Comparison of ENCODE assay signal across 8 cellular contexts in the genomic region with DNA sequence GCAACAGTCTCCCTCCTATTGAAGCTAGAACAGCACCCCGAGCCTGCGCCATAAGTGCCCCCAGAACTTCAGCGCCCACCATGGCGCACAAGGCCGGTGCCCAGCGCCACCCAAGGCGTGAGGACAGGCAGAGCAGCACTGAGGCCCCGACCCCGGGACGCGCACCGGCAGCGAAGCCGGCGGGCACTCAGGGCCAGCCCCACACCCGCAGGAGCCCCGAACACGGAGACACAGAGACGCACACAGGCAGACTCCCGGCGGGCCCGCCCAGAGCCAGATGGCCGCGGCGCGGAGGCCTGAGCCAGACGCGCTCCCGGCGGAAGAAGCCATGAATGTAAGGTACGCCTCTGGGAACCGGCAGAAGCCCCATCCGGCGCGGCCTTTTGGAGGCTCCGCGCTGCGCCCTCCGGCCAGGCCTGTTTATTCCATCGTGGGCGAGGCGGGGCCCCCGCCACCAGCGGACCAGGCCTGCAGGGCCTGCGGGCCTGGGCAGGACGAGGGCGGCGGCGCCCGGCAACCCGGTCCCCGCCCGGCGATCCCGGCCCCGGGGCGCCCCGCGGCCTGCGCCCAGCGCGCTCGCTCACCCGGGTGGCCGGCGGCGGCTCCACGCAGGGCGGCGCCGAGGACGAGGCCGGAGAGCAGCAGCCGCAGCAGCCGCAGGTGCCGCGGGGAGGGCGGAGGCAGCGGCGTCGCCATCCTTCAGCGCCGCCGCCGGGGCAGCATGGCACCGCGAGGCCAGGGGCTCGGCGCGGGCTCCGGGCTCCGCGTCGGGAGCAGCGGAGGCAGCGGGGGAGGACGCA. TPM values are rescaled to one million over a fixed set of nuclear protein-coding genes. Genes with fewer than 3 reads are reported as not detected.
DNase-seq lines count a peak whose midpoint lies in the region; ATAC-seq and TF ChIP-seq lines count a peak whose summit lies in the region.

No MANE protein-coding gene starts in this region.

- H3K27ac Mint-ChIP-seq in memory B cell = no peak overlapping the region

- intact Hi-C loops in colonic mucosa (cut with DNase I) = no loop called here
- intact Hi-C loops in vagina (cut with DNase I) = no loop called here

- H3K36me3 ChIP-seq in colonic mucosa (no peaks in the 10 kb centered on the region), vagina (no peaks in the 10 kb centered on the region)

- H3K4me1 Mint-ChIP-seq in memory B cell = peaks cover 7% of the 10 kb centered on the region

- peak overlapping the region; percentile 42 to 64 for H3K9ac ChIP-seq in colonic mucosa (ENCODE audit: low read depth in 2 of 2, low read length in 2 of 2)

- no peak for TF ChIP-seq CTCF in colonic mucosa (IDR thresholded peaks at IDR 0.05)
- no peak for TF ChIP-seq CTCF in vagina (IDR thresholded peaks at IDR 0.05)

- peak overlapping the region; percentile 24 for H3K4me3 Mint-ChIP-seq in memory B cell

- H3K9me3 ChIP-seq in colonic mucosa (no peaks in the 10 kb centered on the region), vagina (no peaks in the 10 kb centered on the region)

- H3K27ac ChIP-seq in colonic mucosa (peak overlapping the region; percentile 64), vagina (peak overlapping the region; percentile 6)

- DNase-seq in EH (ENCODE audit: low read depth) = peak; percentile 55
- DNase-seq in NCI-H69 (lab: John Stamatoyannopoulos, UW) = peak; percentile 82
- peak; percentile 47 for DNase-seq in colonic mucosa
- DNase-seq in memory B cell (ENCODE audit: low spot score in 2 of 2) = no peak
- no peak for DNase-seq in vagina (ENCODE audit: extremely low spot score in 2 of 2)
- no peak for DNase-seq in SIG-M5 treated with dmso at 0.1 percent for 504 hours (lab: John Stamatoyannopoulos, UW; ENCODE audit: unreplicated experiment)
- no peak for DNase-seq in activated CD4-positive, CD25-positive, alpha-beta regulatory T cell treated with anti-CD3 and anti-CD28 coated beads, Interleukin-2, amount 50 U/mL, for 72 hours
- DNase-seq in T-helper 9 cell = no peak

- H3K27me3 ChIP-seq in colonic mucosa (peaks cover 17% of the 10 kb centered on the region), vagina (no peaks in the 10 kb centered on the region)

- peak overlapping the region; percentile 54 for H3K4me3 ChIP-seq in colonic mucosa
- H3K4me3 ChIP-seq in vagina = peak overlapping the region; percentile 48 to 63

- H3K36me3 Mint-ChIP-seq in memory B cell = no peaks in the 10 kb centered on the region

- H3K4me1 ChIP-seq in colonic mucosa = peaks cover 19% of the 10 kb centered on the region
- H3K4me1 ChIP-seq in vagina = peaks cover 36% of the 10 kb centered on the region

- no peak for TF ChIP-seq POLR2A in vagina (IDR thresholded peaks at IDR 0.05)

- ATAC-seq in memory B cell (ENCODE audit: low read depth) = no peak

- H3K27me3 Mint-ChIP-seq in memory B cell = peaks cover 21% of the 10 kb centered on the region

- H3K9me3 Mint-ChIP-seq in memory B cell = no peaks in the 10 kb centered on the region

RNA-seq across cellular contexts. Expression of a gene that starts 0.5 kb away (rescaled TPM):
- total RNA-seq in colonic mucosa (100 to 1,000 TPM; 149 to 177 TPM), vagina (67.5 TPM)

RNA-seq across cellular contexts. Expression of a gene that starts 8.4 kb away (rescaled TPM):
- 10 to 100 TPM; 20.5 to 22.1 TPM for total RNA-seq in colonic mucosa
- total RNA-seq in vagina = 4.9 TPM

RNA-seq across cellular contexts. Expression of a gene that starts 13.6 kb away (rescaled TPM):
- total RNA-seq in colonic mucosa = not detected
- not detected for total RNA-seq in vagina

RNA-seq across cellular contexts. Expression of a gene that starts 17.5 kb away (rescaled TPM):
- total RNA-seq in colonic mucosa = 10 to 100 TPM; 22.4 to 47.5 TPM
- total RNA-seq in vagina = 44.0 TPM

RNA-seq across cellular contexts. Expression of a gene that starts 24.9 kb away (rescaled TPM):
- total RNA-seq in colonic mucosa (10 to 100 TPM; 19.2 to 57.8 TPM), vagina (2.7 TPM)

Comparison
In these comparisons a context has a peak if more than half of its experiments do, and no peak if none do; other contexts are left out.
1. DNase-seq: peak in EH (single experiment), NCI-H69 (single experiment) and colonic mucosa (single experiment); none in memory B cell (0 of 2), vagina (0 of 2), SIG-M5 treated with dmso at 0.1 percent for 504 hours (single experiment), activated CD4-positive, CD25-positive, alpha-beta regulatory T cell treated with anti-CD3 and anti-CD28 coated beads, Interleukin-2, amount 50 U/mL, for 72 hours (single experiment) and T-helper 9 cell (single experiment).